Comparison of ENCODE assay signal across 16 cellular contexts in genomic region chr1:154270833-154271232, GRCh38. TPM values are rescaled to one million over a fixed set of nuclear protein-coding genes. Genes with fewer than 3 reads are reported as not detected.
A peak's percentile ranks its signal among the peaks of the same experiment; 100 is the strongest.
DNase-seq lines count a peak whose midpoint lies in the region; ATAC-seq, FAIRE-seq and TF ChIP-seq lines count a peak whose summit lies in the region.
"Had no signal": no experiment of that assay in that cellular context is flagged by ENCODE, and none has a peak within 500 bp of the region (broad histone marks: within the 10 kb centered on the region; RNA-seq: fewer than 3 reads in every experiment).

No MANE protein-coding gene starts in this region.

- H3F3A ChIP-seq in GM23338 (replicated peaks; ENCODE audit: low read depth) = peaks cover 36% of the 10 kb centered on the region

- CTCF ChIA-PET in CD8-positive, alpha-beta memory T cell (lab: Charles Lee) = interaction anchor here (0.6 to 4.8 kb wide), 7 partner anchors 49 to 275 kb away, joined by 3 to 37 read pairs (median 9); partner anchors contain the start of gene ATP8B2

- H2AFZ ChIP-seq in GM23338 = no peak overlapping the region

- no peaks in the 10 kb centered on the region for H3K9me3 ChIP-seq in CD8-positive, alpha-beta memory T cell (ENCODE audit: low read length)
- H3K9me3 ChIP-seq: colonic mucosa, right atrium auricular region had no signal

- H3K27ac Mint-ChIP-seq in CD8-positive, alpha-beta memory T cell = peak overlapping the region; percentile 71 to 99 (median 92)
- H3K27ac Mint-ChIP-seq in GM23338 (no peak overlapping the region), nephron (peak overlapping the region; percentile 65 to 97 (median 95))
- peak overlapping the region; percentile 88 for H3K27ac Mint-ChIP-seq in activated naive CD8-positive, alpha-beta T cell

- H3K79me2 ChIP-seq in GM23338 (replicated peaks; ENCODE audit: insufficient read depth) = peaks cover 12% of the 10 kb centered on the region

- no peak overlapping the region for H3K4me3 ChIP-seq in CD8-positive, alpha-beta memory T cell (ENCODE audit: low read length)
- no peak overlapping the region for H3K4me3 ChIP-seq in GM23338
- H3K4me3 ChIP-seq: colonic mucosa, right atrium auricular region had no signal

- no peaks in the 10 kb centered on the region for H3K9me3 Mint-ChIP-seq in CD8-positive, alpha-beta memory T cell
- H3K9me3 Mint-ChIP-seq in GM23338 (no peaks in the 10 kb centered on the region), nephron (no peaks in the 10 kb centered on the region)
- no peaks in the 10 kb centered on the region for H3K9me3 Mint-ChIP-seq in activated naive CD8-positive, alpha-beta T cell (ENCODE audit: low read depth)

- peaks cover 26% of the 10 kb centered on the region for H3K36me3 ChIP-seq in CD8-positive, alpha-beta memory T cell (ENCODE audit: insufficient read depth, low read length)
- peaks cover 22% of the 10 kb centered on the region for H3K36me3 ChIP-seq in GM23338 (ENCODE audit: insufficient read depth)
- H3K36me3 ChIP-seq: colonic mucosa had no signal

- peak overlapping the region; percentile 25 to 80 (median 52) for H3K4me3 Mint-ChIP-seq in CD8-positive, alpha-beta memory T cell
- H3K4me3 Mint-ChIP-seq in GM23338 (peak overlapping the region; percentile 25; the same call in 2 of the 3 replicates), nephron (peak overlapping the region; percentile 73 to 98 (median 80))
- H3K4me3 Mint-ChIP-seq in activated naive CD8-positive, alpha-beta T cell = peak overlapping the region; percentile 67

- no peaks in the 10 kb centered on the region; the same call in 1 of the 2 replicates for H4K20me1 ChIP-seq in GM23338 (replicated peaks; ENCODE audit: insufficient read depth)

- no peak for ATAC-seq in GM23338
- no peak for ATAC-seq in HG02970 (IDR thresholded peaks at IDR 0.05; ENCODE audit: low FRiP score, unreplicated experiment)
- no peak for ATAC-seq in GM21528 (IDR thresholded peaks at IDR 0.05; ENCODE audit: low FRiP score, unreplicated experiment)
- ATAC-seq: Right ventricle myocardium inferior had no signal

- H3K27me3 Mint-ChIP-seq in CD8-positive, alpha-beta memory T cell = peaks cover 0 to 3% of the 10 kb centered on the region in 2 donors
- H3K27me3 Mint-ChIP-seq in GM23338 (ENCODE audit: insufficient read depth, low read depth, poor library complexity) = peaks cover 13% of the 10 kb centered on the region
- H3K27me3 Mint-ChIP-seq in activated naive CD8-positive, alpha-beta T cell = no peaks in the 10 kb centered on the region
- H3K27me3 Mint-ChIP-seq in nephron (ENCODE audit: low read depth) = no peaks in the 10 kb centered on the region

- POLR2A ChIA-PET in CD8-positive, alpha-beta memory T cell (lab: Charles Lee) = interaction anchor here (1.3 kb wide), 1 partner anchor 64 kb away, joined by 4 read pairs; no protein-coding TSS in a partner anchor

- no peak overlapping the region for H3K4me2 ChIP-seq in GM23338

- no peaks in the 10 kb centered on the region for H3K27me3 ChIP-seq in CD8-positive, alpha-beta memory T cell (ENCODE audit: insufficient read depth, low read length, poor library complexity, severe bottlenecking)
- H3K27me3 ChIP-seq in GM23338 (ENCODE audit: insufficient read depth) = no peaks in the 10 kb centered on the region
- H3K27me3 ChIP-seq: colonic mucosa, right atrium auricular region had no signal

- peaks cover 32% of the 10 kb centered on the region for H3K4me1 ChIP-seq in CD8-positive, alpha-beta memory T cell (ENCODE audit: insufficient read depth, low read length)
- H3K4me1 ChIP-seq in GM23338 (ENCODE audit: insufficient read depth) = no peaks in the 10 kb centered on the region; the same call in 1 of the 2 replicates
- H3K4me1 ChIP-seq: colonic mucosa had no signal

- TF ChIP-seq CTCF in GM23338 (conservative IDR thresholded peaks at IDR 0.05; ENCODE audit: low read depth in 2 of 2) = no peak
- TF ChIP-seq CTCF in nephron (IDR thresholded peaks at IDR 0.05; ENCODE audit: unreplicated experiment in 3 of 3) = no peak

- peaks cover 7 to 67% (median 13%) of the 10 kb centered on the region in 3 donors for H3K36me3 Mint-ChIP-seq in CD8-positive, alpha-beta memory T cell
- H3K36me3 Mint-ChIP-seq in GM23338 (ENCODE audit: low read depth) (peaks cover 57% of the 10 kb centered on the region), nephron (ENCODE audit: low read depth) (peaks cover 50% of the 10 kb centered on the region)
- peaks cover 7% of the 10 kb centered on the region for H3K36me3 Mint-ChIP-seq in activated naive CD8-positive, alpha-beta T cell

- DNase-seq in CD8-positive, alpha-beta memory T cell = no peak
- DNase-seq in GM23338 (ENCODE audit: low spot score) = no peak
- no peak for DNase-seq in central memory CD4-positive, alpha-beta T cell
- no peak for DNase-seq in HTR-8/SVneo (ENCODE audit: insufficient read length, low spot score)
- DNase-seq: activated CD4-positive, CD25-positive, alpha-beta regulatory T cell; colonic mucosa; HCEC 1CT; IMR-90; NCI-H146; NCI-H69 had no signal

- no peaks in the 10 kb centered on the region for H3K9me2 ChIP-seq in GM23338 (ENCODE audit: insufficient read depth)

- H3K27ac ChIP-seq in CD8-positive, alpha-beta memory T cell (ENCODE audit: low read depth, low read length) = no peak overlapping the region
- H3K27ac ChIP-seq in GM23338 (ENCODE audit: low read depth) = peak overlapping the region; percentile 97; the same call in 1 of the 2 replicates

- FAIRE-seq in HTR-8/SVneo (lab: Jason Lieb, UNC) = no peak

- H3K4me1 Mint-ChIP-seq in CD8-positive, alpha-beta memory T cell = peaks cover 38 to 52% (median 45%) of the 10 kb centered on the region in 3 donors
- peaks cover 8% of the 10 kb centered on the region; the same call in 2 of the 3 replicates for H3K4me1 Mint-ChIP-seq in GM23338
- peaks cover 44% of the 10 kb centered on the region for H3K4me1 Mint-ChIP-seq in activated naive CD8-positive, alpha-beta T cell (ENCODE audit: low read depth)
- H3K4me1 Mint-ChIP-seq in nephron = peaks cover 18% of the 10 kb centered on the region

TF ChIP-seq in GM23338, 12 proteins besides CTCF, POLR2A, EP300 and RAD21 (continues in another document):
- TF ChIP-seq CREB1 (CRISPR knock-in tag; IDR thresholded peaks at IDR 0.05; ENCODE audit: low read depth) = no peak
- no peak for TF ChIP-seq NANOG (IDR thresholded peaks at IDR 0.05; ENCODE audit: borderline replicate concordance)
- no peak for TF ChIP-seq JUNB (IDR thresholded peaks at IDR 0.05; ENCODE audit: unreplicated experiment)
- no peak for TF ChIP-seq ZNF114 (CRISPR knock-in tag; IDR thresholded peaks at IDR 0.05)
- no peak for TF ChIP-seq POLR2AphosphoS5 (IDR thresholded peaks at IDR 0.05; ENCODE audit: low read depth)

RNA-seq across cellular contexts. Expression of gene HAX1, which starts 1.6 kb away (rescaled TPM):
- 100 to 1,000 TPM; 145 to 153 TPM for total RNA-seq in CD8-positive, alpha-beta memory T cell
- polyA plus RNA-seq in CD8-positive, alpha-beta memory T cell = 149 TPM
- total RNA-seq in GM23338 (2014; rRNA removed; shearing (Covaris generic)) = 72.0 and 73.2 TPM in 2 replicates
- 92.0 and 92.5 TPM in 2 replicates for polyA plus RNA-seq in GM23338 (2016; fragmentation: Nextera tagmentation; extraction: Ambion mirVana)

RNA-seq across cellular contexts. Expression of gene AQP10, which starts 50.1 kb away (rescaled TPM):
- not detected for total RNA-seq in CD8-positive, alpha-beta memory T cell
- not detected for polyA plus RNA-seq in CD8-positive, alpha-beta memory T cell
- not detected in 2 replicates for total RNA-seq in GM23338 (2014; rRNA removed; shearing (Covaris generic))
- not detected in 2 replicates for polyA plus RNA-seq in GM23338 (2016; fragmentation: Nextera tagmentation; extraction: Ambion mirVana)
- total RNA-seq: IMR-90, right atrium auricular region, Right ventricle myocardium inferior had no signal
- polyA plus RNA-seq: IMR-90 had no signal

RNA-seq across cellular contexts. Expression of gene UBAP2L, which starts 50.1 kb away (rescaled TPM):
- 100 to 1,000 TPM; 258 to 277 TPM for total RNA-seq in CD8-positive, alpha-beta memory T cell
- polyA plus RNA-seq in CD8-positive, alpha-beta memory T cell = 63.0 TPM
- 157 and 164 TPM in 2 replicates for total RNA-seq in GM23338 (2014; rRNA removed; shearing (Covaris generic))
- polyA plus RNA-seq in GM23338 (2016; fragmentation: Nextera tagmentation; extraction: Ambion mirVana) = 94.9 and 98.5 TPM in 2 replicates

RNA-seq across cellular contexts. Expression of gene ATP8B2, which starts 54.5 kb away (rescaled TPM):
- 10 to 100 TPM; 71.7 to 72.8 TPM for total RNA-seq in CD8-positive, alpha-beta memory T cell
- polyA plus RNA-seq in CD8-positive, alpha-beta memory T cell = 69.9 TPM
- 92.9 and 112 TPM in 2 replicates for total RNA-seq in GM23338 (2014; rRNA removed; shearing (Covaris generic))
- polyA plus RNA-seq in GM23338 (2016; fragmentation: Nextera tagmentation; extraction: Ambion mirVana) = 8.8 and 11.0 TPM in 2 replicates

Comparison
In these comparisons a context has a peak if more than half of its experiments do, and no peak if none do; other contexts are left out.
1. H3K4me3 Mint-ChIP-seq: peak in every context shown above with its lines; median percentile 80 in nephron; 67 in activated naive CD8-positive, alpha-beta T cell; 52 in CD8-positive, alpha-beta memory T cell; 25 in GM23338.